ENCODE assay signal across 33 cellular contexts in genomic region chr2:208441951-208442350, GRCh38.
"Had no signal": no experiment of that assay in that cellular context is flagged by ENCODE, and none has a peak within 500 bp of the region (broad histone marks: within the 10 kb centered on the region; RNA-seq: fewer than 3 reads in every experiment).

No MANE protein-coding gene starts in this region.

- DNase-seq: Karpas-422, Kasumi-1, MG63, MM.1S, MV-4-11, NCI-H1048, NCI-H1092, NCI-H1092 treated with DMSO at 0.1 percent for 48 hours, NCI-H1105, NCI-H1105 treated with DMSO at 0.1 percent for 48 hours, NCI-H1417, NCI-H1417 treated with DMSO at 0.1 percent for 48 hours, NCI-H1436, NCI-H1436 treated with DMSO at 0.1 percent for 48 hours, NCI-H146, NCI-H1694, NCI-H1694 treated with DMSO at 0.1 percent for 48 hours, NCI-H187, NCI-H187 treated with DMSO at 0.1 percent for 48 hours, NCI-H2029, NCI-H2029 treated with DMSO at 0.1 percent for 48 hours, NCI-H2081, NCI-H2081 treated with DMSO at 0.1 percent for 48 hours, NCI-H2107, NCI-H2171, NCI-H2171 treated with DMSO at 0.1 percent for 48 hours, NCI-H2227 treated with DMSO at 0.1 percent for 48 hours, NCI-H226, NCI-H345, NCI-H446, NCI-H446 treated with DMSO at 0.1 percent for 48 hours, NCI-H510A, NCI-H510A treated with DMSO at 0.1 percent for 48 hours had no signal
